12 cellular contexts compared by ENCODE assay signal in the genomic region with DNA sequence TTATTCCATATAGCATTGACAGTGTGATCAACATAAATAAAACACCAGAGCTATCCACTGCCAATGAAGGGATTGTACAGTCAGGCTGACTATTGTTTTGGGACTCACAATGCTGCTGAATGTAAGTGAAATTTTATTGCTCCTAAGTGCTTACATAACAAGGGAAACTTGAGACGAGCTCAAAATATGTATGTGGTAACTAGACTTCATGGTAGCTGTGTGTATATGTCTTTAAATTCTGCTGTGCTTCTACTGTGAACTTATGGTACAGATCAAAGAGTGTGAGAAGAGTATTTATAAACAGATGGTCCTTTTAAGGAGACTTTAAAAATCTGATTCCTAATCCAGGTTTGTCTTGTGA. TPM values are rescaled to one million over a fixed set of nuclear protein-coding genes. Genes with fewer than 3 reads are reported as not detected.
DNase-seq lines count a peak whose midpoint lies in the region; ATAC-seq and TF ChIP-seq lines count a peak whose summit lies in the region.
"Had no signal": no experiment of that assay in that cellular context is flagged by ENCODE, and none has a peak within 500 bp of the region (broad histone marks: within the 10 kb centered on the region; RNA-seq: fewer than 3 reads in every experiment).

No MANE protein-coding gene starts in this region.

- intact Hi-C loops in gastrocnemius medialis (cut with DNase I; ENCODE audit: low total_unique reads), result no loop called here

- DNase-seq in DMS79 treated with DMSO at 0.1 percent for 48 hours (lab: John Stamatoyannopoulos, UW) (peak; percentile 53), DMS79 (lab: John Stamatoyannopoulos, UW) (no peak), WTC11 (ENCODE audit: low spot score) (no peak), foreskin melanocyte (peak; percentile 40), gastrocnemius medialis (no peak), anterior cingulate cortex (lab: John Stamatoyannopoulos, UW) (no peak), COLO829 (ENCODE audit: low spot score) (no peak)
- DNase-seq: activated B cell treated with CpG ODN at 0.5 μM for 24 hours; activated T-cell treated with anti-CD3 and anti-CD28 coated beads, Interleukin-2, amount 50 U/mL, for 1 hour had no signal

- peak overlapping the region; percentile 49; the same call in 1 of the 2 replicates for H3K4me3 Mint-ChIP-seq in WTC11
- H3K4me3 Mint-ChIP-seq: activated B cell treated with CpG ODN at 0.5 μM for 24 hours had no signal

- H3K27ac Mint-ChIP-seq in WTC11, result no peak overlapping the region
- H3K27ac Mint-ChIP-seq: activated B cell treated with CpG ODN at 0.5 μM for 24 hours had no signal

- TF ChIP-seq CTCF in WTC11 (IDR thresholded peaks at IDR 0.05) (no peak), gastrocnemius medialis (IDR thresholded peaks at IDR 0.05 in 4 of 5, conservative IDR thresholded peaks at IDR 0.05 in 1 of 5) (no peak)

- H3K27ac ChIP-seq in gastrocnemius medialis, result peak overlapping the region; percentile 83 to 91 (median 90)
- H3K27ac ChIP-seq: 22Rv1 had no signal

- CTCF ChIA-PET in WTC11 (lab: Charles Lee), result no interaction called here

- POLR2A ChIA-PET in WTC11 (lab: Charles Lee), result no interaction called here

- no peaks in the 10 kb centered on the region for H3K9me3 ChIP-seq in gastrocnemius medialis
- H3K9me3 ChIP-seq: tibial nerve had no signal

- H3K4me1 Mint-ChIP-seq in WTC11, result peaks cover 76% of the 10 kb centered on the region

- no peaks in the 10 kb centered on the region for H3K36me3 Mint-ChIP-seq in WTC11

- H3K27me3 ChIP-seq in gastrocnemius medialis, result peaks cover 0 to 2% (median 0%) of the 10 kb centered on the region in 3 donors

- no peak for TF ChIP-seq POLR2A in gastrocnemius medialis (IDR thresholded peaks at IDR 0.05)

- in situ Hi-C loops in gastrocnemius medialis (cut with MboI; ENCODE audit: low sequenced_read_pairs in 4 of 4), result loop anchor here in 1 of 4 donors (10.0 kb wide), 1 partner anchor 78 kb away; no protein-coding TSS in a partner anchor

- H3K27me3 Mint-ChIP-seq in WTC11 (ENCODE audit: low read depth), result peaks cover 36% of the 10 kb centered on the region

- peak overlapping the region; percentile 13 to 79 (median 54) for H3K4me3 ChIP-seq in gastrocnemius medialis

- no peak for ATAC-seq in WTC11
- ATAC-seq in gastrocnemius medialis, result peak in 1 of 2 donors; percentile 37
- ATAC-seq in GM18498 (IDR thresholded peaks at IDR 0.05; ENCODE audit: unreplicated experiment), result no peak

- H3K9me3 Mint-ChIP-seq in WTC11, result no peaks in the 10 kb centered on the region

- peaks cover 25 to 26% of the 10 kb centered on the region in 2 donors for H3K4me1 ChIP-seq in gastrocnemius medialis

- no peaks in the 10 kb centered on the region for H3K36me3 ChIP-seq in gastrocnemius medialis
- H3K36me3 ChIP-seq: tibial nerve had no signal

TF ChIP-seq in WTC11, 78 proteins besides CTCF, POLR2A, EP300 and RAD21:
- no peak for TF ChIP-seq GRHL2 (CRISPR knock-in tag; IDR thresholded peaks at IDR 0.05; ENCODE audit: insufficient replicate concordance, severe bottlenecking)
TF ChIP-seq in WTC11: peak in this region for 0.

RNA-seq across cellular contexts. Expression of a gene that starts 6.9 kb away (rescaled TPM):
- 8.0 to 13.2 TPM (median 9.4 TPM) in 3 replicates for total RNA-seq in WTC11 (2021)
- total RNA-seq in gastrocnemius medialis, result 1 to 10 TPM; 2.2 to 7.1 (median 5.4) TPM
- total RNA-seq: activated B cell treated with CpG ODN at 0.5 μM for 24 hours had no signal

Comparison
In these comparisons a context has a peak if more than half of its experiments do, and no peak if none do; other contexts are left out.
1. DNase-seq: peak in DMS79 treated with DMSO at 0.1 percent for 48 hours (single experiment) and foreskin melanocyte (single experiment); none in DMS79 (single experiment), WTC11 (single experiment), gastrocnemius medialis (0 of 2), anterior cingulate cortex (0 of 58) and COLO829 (single experiment).